In the genomic region with DNA sequence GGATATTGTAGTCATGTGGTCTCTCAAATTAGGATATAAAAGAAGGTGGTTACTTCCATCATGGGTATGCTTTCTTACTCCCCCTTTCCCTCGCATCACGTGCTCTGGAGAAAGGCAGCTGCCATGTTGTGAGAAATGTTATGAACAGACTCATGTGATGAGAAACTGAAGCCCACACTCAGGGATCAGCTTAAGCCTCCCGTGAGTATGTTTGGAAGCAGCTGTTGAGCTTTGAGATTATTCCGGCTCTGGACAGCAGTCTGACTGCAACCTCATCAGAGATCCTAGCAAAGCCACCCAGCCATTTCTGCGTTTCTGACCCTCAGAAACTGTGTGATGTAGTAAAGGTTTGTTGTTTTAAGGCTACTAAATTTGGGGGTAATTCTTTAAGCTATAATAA, we compare ENCODE assay signal across 33 cellular contexts.
"Had no signal": no experiment of that assay in that cellular context is flagged by ENCODE, and none has a peak within 500 bp of the region (broad histone marks: within the 10 kb centered on the region; RNA-seq: fewer than 3 reads in every experiment).

No MANE protein-coding gene starts in this region.

- H3K36me3 ChIP-seq: cardiac muscle cell had no signal

- FAIRE-seq: RCC 7860, TTC549 had no signal

- H3K36me3 Mint-ChIP-seq: activated CD8-positive, alpha-beta memory T cell treated with anti-CD3 and anti-CD28 coated beads, Interleukin-2, amount 10 ng/mL, durations not matched to agents 7 days and 5 days; activated naive CD4-positive, alpha-beta T cell treated with anti-CD3 and anti-CD28 coated beads, Interleukin-2, amount 10 ng/mL, durations not matched to agents 7 days and 5 days; activated naive CD8-positive, alpha-beta T cell had no signal

- H3K9me3 Mint-ChIP-seq: activated CD4-positive, alpha-beta memory T cell treated with anti-CD3 and anti-CD28 coated beads, Interleukin-2, amount 10 ng/mL, durations not matched to agents 7 days and 5 days; activated naive CD4-positive, alpha-beta T cell treated with anti-CD3 and anti-CD28 coated beads, Interleukin-2, amount 10 ng/mL, durations not matched to agents 7 days and 5 days; activated naive CD8-positive, alpha-beta T cell treated with anti-CD3 and anti-CD28 coated beads, Interleukin-2, amount 50 U/mL, for 24 hours had no signal

- H3K27me3 ChIP-seq: cardiac muscle cell had no signal

- H3K4me3 Mint-ChIP-seq: activated CD4-positive, alpha-beta memory T cell treated with anti-CD3 and anti-CD28 coated beads, Interleukin-2, amount 10 ng/mL, durations not matched to agents 7 days and 5 days; activated CD4-positive, alpha-beta T cell treated with anti-CD3 and anti-CD28 coated beads for 36 hours; activated CD8-positive, alpha-beta memory T cell treated with anti-CD3 and anti-CD28 coated beads, Interleukin-2, amount 10 ng/mL, durations not matched to agents 7 days and 5 days; activated naive CD4-positive, alpha-beta T cell treated with anti-CD3 and anti-CD28 coated beads, Interleukin-2, amount 10 ng/mL, durations not matched to agents 7 days and 5 days; activated naive CD8-positive, alpha-beta T cell; activated naive CD8-positive, alpha-beta T cell treated with anti-CD3 and anti-CD28 coated beads, Interleukin-2, amount 50 U/mL, for 24 hours; central memory CD8-positive, alpha-beta T cell; WTC11 had no signal

- DNase-seq: activated CD4-positive, alpha-beta memory T cell treated with anti-CD3 and anti-CD28 coated beads, Interleukin-2, amount 10 ng/mL, durations not matched to agents 7 days and 5 days; activated CD4-positive, alpha-beta T cell treated with anti-CD3 and anti-CD28 coated beads for 36 hours; activated CD4-positive, alpha-beta T cell treated with anti-CD3 and anti-CD28 coated beads, Interleukin-2, amount 50 U/mL, for 1 hour; activated CD8-positive, alpha-beta memory T cell treated with anti-CD3 and anti-CD28 coated beads for 24 hours; activated CD8-positive, alpha-beta memory T cell treated with anti-CD3 and anti-CD28 coated beads, Interleukin-2, amount 10 ng/mL, durations not matched to agents 7 days and 5 days; activated CD8-positive, alpha-beta memory T cell treated with anti-CD3 and anti-CD28 coated beads, Interleukin-2, amount 50 U/mL, for 48 hours; activated effector memory CD4-positive, alpha-beta T cell treated with Interleukin-2 at 50 U/mL for 16 hours; activated naive CD4-positive, alpha-beta T cell treated with anti-CD3 and anti-CD28 coated beads, Interleukin-2, amount 10 ng/mL, durations not matched to agents 7 days and 5 days; activated naive CD8-positive, alpha-beta T cell treated with anti-CD3 and anti-CD28 coated beads, Interleukin-2, amount 50 U/mL, for 24 hours; activated T-cell treated with anti-CD3 and anti-CD28 coated beads, Interleukin-2, amount 50 U/mL, for 48 hours; aorta; Karpas-422; KBM-7; NCI-H1105; NCI-H1417 treated with DMSO at 0.1 percent for 48 hours; NCI-H1694 treated with DMSO at 0.1 percent for 48 hours; NCI-H2029; NCI-H2107; NCI-H2171; NCI-H510A; NCI-H69; NK-92 treated with Interleukin-12 subunit alpha and Interleukin-12 subunit beta, amount 100 ng/mL, for 24 hours; PC-3; SIG-M5; T1000 had no signal

- H3K4me1 Mint-ChIP-seq: activated CD4-positive, alpha-beta memory T cell treated with anti-CD3 and anti-CD28 coated beads, Interleukin-2, amount 10 ng/mL, durations not matched to agents 7 days and 5 days; activated CD4-positive, alpha-beta T cell treated with anti-CD3 and anti-CD28 coated beads for 36 hours; activated CD8-positive, alpha-beta memory T cell treated with anti-CD3 and anti-CD28 coated beads, Interleukin-2, amount 10 ng/mL, durations not matched to agents 7 days and 5 days; activated naive CD4-positive, alpha-beta T cell treated with anti-CD3 and anti-CD28 coated beads, Interleukin-2, amount 10 ng/mL, durations not matched to agents 7 days and 5 days; activated naive CD8-positive, alpha-beta T cell treated with anti-CD3 and anti-CD28 coated beads, Interleukin-2, amount 50 U/mL, for 24 hours; central memory CD8-positive, alpha-beta T cell; WTC11 had no signal

- H3K4me3 ChIP-seq: cardiac muscle cell, SK-N-MC had no signal

- H3K27ac Mint-ChIP-seq: activated CD4-positive, alpha-beta memory T cell treated with anti-CD3 and anti-CD28 coated beads, Interleukin-2, amount 10 ng/mL, durations not matched to agents 7 days and 5 days; activated CD4-positive, alpha-beta T cell treated with anti-CD3 and anti-CD28 coated beads for 36 hours; activated CD8-positive, alpha-beta memory T cell treated with anti-CD3 and anti-CD28 coated beads, Interleukin-2, amount 10 ng/mL, durations not matched to agents 7 days and 5 days; activated naive CD4-positive, alpha-beta T cell treated with anti-CD3 and anti-CD28 coated beads, Interleukin-2, amount 10 ng/mL, durations not matched to agents 7 days and 5 days; activated naive CD8-positive, alpha-beta T cell; activated naive CD8-positive, alpha-beta T cell treated with anti-CD3 and anti-CD28 coated beads, Interleukin-2, amount 50 U/mL, for 24 hours; WTC11 had no signal

- H3K27ac ChIP-seq: cardiac muscle cell, RWPE1, SK-N-MC had no signal

- H3K27me3 Mint-ChIP-seq: activated CD4-positive, alpha-beta memory T cell treated with anti-CD3 and anti-CD28 coated beads, Interleukin-2, amount 10 ng/mL, durations not matched to agents 7 days and 5 days; activated CD4-positive, alpha-beta T cell treated with anti-CD3 and anti-CD28 coated beads for 36 hours; activated CD8-positive, alpha-beta memory T cell treated with anti-CD3 and anti-CD28 coated beads, Interleukin-2, amount 10 ng/mL, durations not matched to agents 7 days and 5 days; activated naive CD4-positive, alpha-beta T cell treated with anti-CD3 and anti-CD28 coated beads, Interleukin-2, amount 10 ng/mL, durations not matched to agents 7 days and 5 days; activated naive CD8-positive, alpha-beta T cell; activated naive CD8-positive, alpha-beta T cell treated with anti-CD3 and anti-CD28 coated beads, Interleukin-2, amount 50 U/mL, for 24 hours; central memory CD8-positive, alpha-beta T cell had no signal
